8 cellular contexts compared by ENCODE assay signal in genomic region chr14:37985826-37986470, GRCh38.
A peak's percentile ranks its signal among the peaks of the same experiment; 100 is the strongest.
DNase-seq lines count a peak whose midpoint lies in the region; ATAC-seq and TF ChIP-seq lines count a peak whose summit lies in the region.

No MANE protein-coding gene starts in this region.

- H3K9me3 ChIP-seq in heart left ventricle (peaks cover 0 to 13% (median 6%) of the 10 kb centered on the region in 12 donors), testis (no peaks in the 10 kb centered on the region)

- H3K36me3 ChIP-seq in heart left ventricle (no peaks in the 10 kb centered on the region), testis (ENCODE audit: low read depth, missing control alignments) (no peaks in the 10 kb centered on the region)

- peak in 3 of 5 donors; percentile 13 to 24 (median 21) for DNase-seq in heart left ventricle
- no peak for DNase-seq in cardiac septum (ENCODE audit: low spot score)
- DNase-seq in NB4 (ENCODE audit: low read depth), result peak; percentile 55
- DNase-seq in activated CD4-positive, alpha-beta T cell treated with anti-CD3 and anti-CD28 coated beads for 4 hours, result peak; percentile 35 to 55
- DNase-seq in effector memory CD8-positive, alpha-beta T cell, result peak; percentile 16 to 35 (median 29)
- peak; percentile 30 for DNase-seq in natural killer cell
- DNase-seq in testis, result peak; percentile 53
- DNase-seq in NCI-H1048 (lab: John Stamatoyannopoulos, UW), result no peak

- H3K4me3 Mint-ChIP-seq in effector memory CD8-positive, alpha-beta T cell, result no peak overlapping the region
- H3K4me3 Mint-ChIP-seq in natural killer cell, result no peak overlapping the region

- H3K27ac ChIP-seq in heart left ventricle (no peak overlapping the region), testis (no peak overlapping the region)

- 49 to 72% (median 53%) methylated on average over 2 of the region's 2 CpGs for WGBS in heart left ventricle, 4 donors
- 50 to 54% methylated on average over 2 of the region's 2 CpGs for WGBS in testis, 2 donors

- no peak for TF ChIP-seq POLR2A in heart left ventricle (IDR thresholded peaks at IDR 0.05)
- no peak for TF ChIP-seq POLR2A in NB4 (IDR thresholded peaks at IDR 0.05; ENCODE audit: extremely low read depth, insufficient read length)
- TF ChIP-seq POLR2A in testis (IDR thresholded peaks at IDR 0.05), result no peak

- H3K9me3 Mint-ChIP-seq in effector memory CD8-positive, alpha-beta T cell, result peaks cover 3 to 14% of the 10 kb centered on the region in 2 donors
- H3K9me3 Mint-ChIP-seq in natural killer cell, result peaks cover 2 to 3% of the 10 kb centered on the region in 2 donors

- H3K27me3 ChIP-seq in heart left ventricle (no peaks in the 10 kb centered on the region), testis (no peaks in the 10 kb centered on the region)

- H3K4me1 ChIP-seq in heart left ventricle (no peaks in the 10 kb centered on the region), testis (no peaks in the 10 kb centered on the region)

- H3K4me1 Mint-ChIP-seq in effector memory CD8-positive, alpha-beta T cell (ENCODE audit: low read depth in 2 of 2), result no peaks in the 10 kb centered on the region
- H3K4me1 Mint-ChIP-seq in natural killer cell, result peaks cover 4 to 5% of the 10 kb centered on the region in 2 donors

- no peaks in the 10 kb centered on the region for H3K36me3 Mint-ChIP-seq in effector memory CD8-positive, alpha-beta T cell (ENCODE audit: insufficient read depth)
- H3K36me3 Mint-ChIP-seq in natural killer cell, result peaks cover 10% of the 10 kb centered on the region

- ATAC-seq in heart left ventricle, result no peak
- peak; percentile 41 for ATAC-seq in effector memory CD8-positive, alpha-beta T cell (replicated peaks)
- ATAC-seq in natural killer cell, result peak in 2 of 3 donors; percentile 68 to 77

- intact Hi-C loops in heart left ventricle (cut with DNase I), result loop anchor here in 2 of 10 donors (5.0 to 10.0 kb wide), 2 partner anchors 199 to 881 kb away; no protein-coding TSS in a partner anchor
- intact Hi-C loops in cardiac septum (cut with DNase I), result loop anchor here (5.0 kb wide), 1 partner anchor 881 kb away; no protein-coding TSS in a partner anchor
- intact Hi-C loops in natural killer cell (cut with micrococcal nuclease), result loop anchor here (1.0 to 5.0 kb wide), 5 partner anchors 86 to 1031 kb away; no protein-coding TSS in a partner anchor
- intact Hi-C loops in testis (cut with DNase I; ENCODE audit: low total_unique reads), result no loop called here

- H3K4me3 ChIP-seq in heart left ventricle, result no peak overlapping the region
- H3K4me3 ChIP-seq in NB4 (ENCODE audit: low read depth, low read length), result no peak overlapping the region
- no peak overlapping the region for H3K4me3 ChIP-seq in testis

- H3K27me3 Mint-ChIP-seq in effector memory CD8-positive, alpha-beta T cell, result no peaks in the 10 kb centered on the region
- H3K27me3 Mint-ChIP-seq in natural killer cell (ENCODE audit: low read depth in 2 of 2), result peaks cover 3 to 7% of the 10 kb centered on the region in 2 donors

- TF ChIP-seq CTCF in heart left ventricle (IDR thresholded peaks at IDR 0.05), result peak; percentile 53 to 77 (median 68)
- peak; percentile 80 for TF ChIP-seq CTCF in NB4 (IDR thresholded peaks at IDR 0.05; ENCODE audit: low read depth, low read length)
- peak; percentile 97 for TF ChIP-seq CTCF in natural killer cell (IDR thresholded peaks at IDR 0.05)
- TF ChIP-seq CTCF in testis (IDR thresholded peaks at IDR 0.05), result peak in 2 of 3 experiments; percentile 47 to 60

- no peak overlapping the region for H3K27ac Mint-ChIP-seq in effector memory CD8-positive, alpha-beta T cell
- no peak overlapping the region for H3K27ac Mint-ChIP-seq in natural killer cell

Comparison
In these comparisons a context has a peak if more than half of its experiments do, and no peak if none do; other contexts are left out.
1. DNase-seq: peak in heart left ventricle (3 of 5), NB4 (single experiment), activated CD4-positive, alpha-beta T cell treated with anti-CD3 and anti-CD28 coated beads for 4 hours (2 of 2), effector memory CD8-positive, alpha-beta T cell (3 of 3), natural killer cell (single experiment) and testis (single experiment); none in cardiac septum (single experiment) and NCI-H1048 (single experiment).
2. ATAC-seq: peak in effector memory CD8-positive, alpha-beta T cell (single experiment) and natural killer cell (2 of 3); none in heart left ventricle (0 of 4).
3. Peak in every context shown above with its lines, with median percentiles within 50 percentile points of each other: CTCF ChIP-seq.